15 cellular contexts compared by ENCODE assay signal in genomic region chr10:25047902-25048301, GRCh38. TPM values are rescaled to one million over a fixed set of nuclear protein-coding genes. Genes with fewer than 3 reads are reported as not detected.
DNase-seq lines count a peak whose midpoint lies in the region; ATAC-seq, FAIRE-seq and TF ChIP-seq lines count a peak whose summit lies in the region.
"Had no signal": no experiment of that assay in that cellular context is flagged by ENCODE, and none has a peak within 500 bp of the region (broad histone marks: within the 10 kb centered on the region; RNA-seq: fewer than 3 reads in every experiment).

No MANE protein-coding gene starts in this region.

- H3K27ac ChIP-seq in RWPE2 (ENCODE audit: poor library complexity, severe bottlenecking) (no peak overlapping the region), endothelial cell of umbilical vein (ENCODE audit: insufficient read depth, low read depth, low read length) (no peak overlapping the region)
- H3K27ac ChIP-seq: cardiac muscle cell had no signal

- FAIRE-seq in endothelial cell of umbilical vein (lab: Jason Lieb, UNC): no peak
- FAIRE-seq: endometrium had no signal

- H3K4me1 ChIP-seq in RWPE2 (ENCODE audit: insufficient read depth, poor library complexity, severe bottlenecking): no peaks in the 10 kb centered on the region
- H3K4me1 ChIP-seq in endothelial cell of umbilical vein (ENCODE audit: control insufficient read depth, extremely low read depth, insufficient read depth, low read length): peaks cover 2% of the 10 kb centered on the region

- POLR2A ChIA-PET in endothelial cell of umbilical vein (lab: Charles Lee): no interaction called here

- H3K9me3 ChIP-seq in RWPE2 (ENCODE audit: severe bottlenecking) (no peaks in the 10 kb centered on the region), endothelial cell of umbilical vein (replicated peaks; ENCODE audit: control insufficient read depth, insufficient read depth, low read length) (no peaks in the 10 kb centered on the region)

- H3K36me3 ChIP-seq in RWPE2 (ENCODE audit: low read depth) (no peaks in the 10 kb centered on the region), endothelial cell of umbilical vein (ENCODE audit: control insufficient read depth in 2 of 2, extremely low read depth in 1 of 2, insufficient read depth in 2 of 2, low read length in 2 of 2) (no peaks in the 10 kb centered on the region)
- H3K36me3 ChIP-seq: cardiac muscle cell had no signal

- H4K20me1 ChIP-seq in endothelial cell of umbilical vein (replicated peaks; ENCODE audit: control insufficient read depth, extremely low read depth, insufficient read depth, low read length): no peaks in the 10 kb centered on the region

- in situ Hi-C loops in GM13976 (cut with MboI; ENCODE audit: low sequenced_read_pairs, unreplicated experiment): no loop called here

- peak; percentile 38 for DNase-seq in GM04504 (ENCODE audit: low read depth)
- DNase-seq in RWPE2 (ENCODE audit: low spot score): no peak
- DNase-seq in endothelial cell of umbilical vein (ENCODE audit: low read depth, low spot score): peak; percentile 46
- peak; percentile 64 for DNase-seq in sciatic nerve (ENCODE audit: low spot score)
- DNase-seq in NCI-H526 (lab: John Stamatoyannopoulos, UW): no peak
- DNase-seq in GM13976 (ENCODE audit: low spot score): no peak
- DNase-seq: COR-L47, NCI-H345, T-cell had no signal

- TF ChIP-seq POLR2A in endothelial cell of umbilical vein (IDR thresholded peaks at IDR 0.05; ENCODE audit: low read depth, low read length): no peak

- CTCF ChIA-PET in endothelial cell of umbilical vein (lab: Charles Lee): no interaction called here

- BruUV-seq in endothelial cell of umbilical vein (replicated peaks; lab: Mats Ljungman, UMichigan): no TSS peak

- H3K9me1 ChIP-seq in endothelial cell of umbilical vein (replicated peaks; ENCODE audit: control insufficient read depth, extremely low read depth, insufficient read depth, low read length): no peaks in the 10 kb centered on the region

- dilution Hi-C loops in endothelial cell of umbilical vein (cut with MboI; ENCODE audit: extremely low pct_ligation_motif_present, low sequenced_read_pairs): no loop called here

- no peak for TF ChIP-seq CTCF in RWPE2 (IDR thresholded peaks at IDR 0.05; ENCODE audit: poor library complexity, severe bottlenecking)
- TF ChIP-seq CTCF in endothelial cell of umbilical vein (IDR thresholded peaks at IDR 0.05; ENCODE audit: extremely low read depth in 1 of 2, insufficient read depth in 1 of 2, low read depth in 1 of 2, low read length in 2 of 2): no peak
- TF ChIP-seq CTCF in GM13976 (IDR thresholded peaks at IDR 0.05; ENCODE audit: borderline replicate concordance, control extremely low read depth, extremely low read depth, insufficient read depth, missing control alignments): no peak

- H2AFZ ChIP-seq in endothelial cell of umbilical vein (ENCODE audit: low read depth, low read length): peak overlapping the region; percentile 20

- H3K4me3 ChIP-seq in RWPE2 (ENCODE audit: severe bottlenecking) (no peak overlapping the region), endothelial cell of umbilical vein (replicated peaks in 1 of 3; ENCODE audit: insufficient read depth in 1 of 3, low read depth in 1 of 3, low read length in 3 of 3) (no peak overlapping the region)
- H3K4me3 ChIP-seq: cardiac muscle cell, skin epidermis had no signal

- no peaks in the 10 kb centered on the region for H3K79me2 ChIP-seq in endothelial cell of umbilical vein (ENCODE audit: control insufficient read depth, insufficient read depth, low read length)

- intact Hi-C loops in endothelial cell of umbilical vein (cut with micrococcal nuclease) (no loop called here), sciatic nerve (cut with DNase I) (no loop called here)

- H3K27me3 ChIP-seq in RWPE2 (ENCODE audit: insufficient read depth, poor library complexity, severe bottlenecking) (no peaks in the 10 kb centered on the region), endothelial cell of umbilical vein (ENCODE audit: control insufficient read depth in 2 of 2, insufficient read depth in 2 of 2, low read length in 2 of 2) (no peaks in the 10 kb centered on the region)
- H3K27me3 ChIP-seq: cardiac muscle cell had no signal

- peak; percentile 35; the same call in 1 of the 3 replicates for ATAC-seq in RWPE2 (ENCODE audit: low read depth)
- ATAC-seq in sciatic nerve: peak; percentile 91
- no peak for ATAC-seq in HG03108 (IDR thresholded peaks at IDR 0.05; ENCODE audit: unreplicated experiment)
- ATAC-seq in GM21717 (IDR thresholded peaks at IDR 0.05; ENCODE audit: unreplicated experiment): no peak
- ATAC-seq: HCT116, T-cell had no signal

- no peak overlapping the region for H3K4me2 ChIP-seq in endothelial cell of umbilical vein (ENCODE audit: insufficient read depth, low read length)

- H3K9ac ChIP-seq in endothelial cell of umbilical vein (replicated peaks; ENCODE audit: extremely low read depth, insufficient read depth, low read length): no peak overlapping the region

TF ChIP-seq in endothelial cell of umbilical vein, 7 proteins besides CTCF, POLR2A, EP300 and RAD21:
- no peak for TF ChIP-seq MYC (IDR thresholded peaks at IDR 0.05; ENCODE audit: low read depth, low read length)
- TF ChIP-seq FOS (IDR thresholded peaks at IDR 0.05; ENCODE audit: borderline replicate concordance, insufficient read depth, low read length): no peak
- no peak for TF ChIP-seq JUN (IDR thresholded peaks at IDR 0.05; ENCODE audit: borderline replicate concordance, insufficient read depth, insufficient read length, low read depth)
- no peak for TF ChIP-seq MAX (IDR thresholded peaks at IDR 0.05; ENCODE audit: insufficient read depth, insufficient read length)
- TF ChIP-seq POLR2AphosphoS5 (IDR thresholded peaks at IDR 0.05; ENCODE audit: insufficient read depth, low read depth, low read length): no peak
- no peak for TF ChIP-seq GATA2 (IDR thresholded peaks at IDR 0.05; ENCODE audit: insufficient read depth, insufficient read length, low read depth, low read length)
- no peak for TF ChIP-seq EZH2 (IDR thresholded peaks at IDR 0.05; ENCODE audit: borderline replicate concordance, low read depth, low read length, severe bottlenecking)

RNA-seq across cellular contexts. Expression of gene THNSL1, which starts 31.5 kb away (rescaled TPM):
- 1.9 and 2.1 TPM in 2 replicates for total RNA-seq in endothelial cell of umbilical vein
- 0.38 and 0.52 TPM in 2 replicates for polyA plus RNA-seq in endothelial cell of umbilical vein
- polyA plus RNA-seq in endothelial cell of umbilical vein (2011; cell fraction: cytosol; rRNA removed): 0.74 and 0.80 TPM in 2 replicates
- polyA plus RNA-seq in endothelial cell of umbilical vein (2011; cell fraction: nucleus; rRNA removed): 0.52 and 0.58 TPM in 2 replicates
- 2.5 and 2.8 TPM in 2 replicates for polyA plus RNA-seq in endothelial cell of umbilical vein (2012)
- polyA minus RNA-seq in endothelial cell of umbilical vein: 0.75 and 0.79 TPM in 2 replicates
- 0.72 TPM for polyA minus RNA-seq in endothelial cell of umbilical vein (2011; cell fraction: cytosol; rRNA and poly(A)+ RNA removed)
- 0.38 TPM in 2 replicates for polyA minus RNA-seq in endothelial cell of umbilical vein (2011; cell fraction: nucleus; rRNA and poly(A)+ RNA removed)
- 3.0 TPM for total RNA-seq in sciatic nerve

RNA-seq across cellular contexts. Expression of gene ENKUR, which starts 31.9 kb away (rescaled TPM):
- total RNA-seq in endothelial cell of umbilical vein (0.30 and 0.35 TPM in 2 replicates), sciatic nerve (0.09 TPM)
- polyA plus RNA-seq in endothelial cell of umbilical vein: 0.07 and 0.13 TPM in 2 replicates
- polyA plus RNA-seq in endothelial cell of umbilical vein (2011; cell fraction: cytosol; rRNA removed): 0.04 and 0.06 TPM in 2 replicates
- polyA plus RNA-seq in endothelial cell of umbilical vein (2011; cell fraction: nucleus; rRNA removed): 0.04 and 0.25 TPM in 2 replicates
- polyA plus RNA-seq in endothelial cell of umbilical vein (2012): 0.13 and 0.16 TPM in 2 replicates
- polyA minus RNA-seq in endothelial cell of umbilical vein: 0.21 TPM in 1 of 2 replicates, not detected in the other
- polyA minus RNA-seq in endothelial cell of umbilical vein (2011; cell fraction: cytosol; rRNA and poly(A)+ RNA removed): not detected
- 0.14 TPM in 1 of 2 replicates, not detected in the other for polyA minus RNA-seq in endothelial cell of umbilical vein (2011; cell fraction: nucleus; rRNA and poly(A)+ RNA removed)
- total RNA-seq: cardiac muscle cell had no signal

Comparison
In these comparisons a context has a peak if more than half of its experiments do, and no peak if none do; other contexts are left out.
1. DNase-seq: peak in GM04504 (single experiment), endothelial cell of umbilical vein (single experiment) and sciatic nerve (single experiment); none in RWPE2 (single experiment), NCI-H526 (0 of 2) and GM13976 (single experiment).
2. ATAC-seq: peak in RWPE2 (single experiment) and sciatic nerve (single experiment); none in HG03108 (single experiment) and GM21717 (single experiment).